In genomic region chr17:7014995-7015586, GRCh38 we compare ENCODE assay signal across 8 cellular contexts. TPM values are rescaled to one million over a fixed set of nuclear protein-coding genes. Genes with fewer than 3 reads are reported as not detected.
DNase-seq lines count a peak whose midpoint lies in the region; ATAC-seq, FAIRE-seq and TF ChIP-seq lines count a peak whose summit lies in the region.

No MANE protein-coding gene starts in this region.

- BruUV-seq in HepG2 (replicated peaks; lab: Mats Ljungman, UMichigan) = no TSS peak

- H3K4me3 ChIP-seq in astrocyte (ENCODE audit: insufficient read depth, low read depth, low read length) = peak overlapping the region; percentile 70
- H3K4me3 ChIP-seq in HepG2 (replicated peaks in 1 of 3; ENCODE audit: insufficient read depth in 1 of 3, low read depth in 2 of 3, low read length in 3 of 3) = peak overlapping the region; percentile 63 to 84 (median 83); a peak in 5 of 6 replicates

- no peak for TF ChIP-seq EP300 in HepG2 (IDR thresholded peaks at IDR 0.05; ENCODE audit: low read depth in 2 of 2, low read length in 2 of 2)
- TF ChIP-seq EP300 in HepG2 (CRISPR knock-in tag; IDR thresholded peaks at IDR 0.05; ENCODE audit: borderline replicate concordance) = no peak

- H2AFZ ChIP-seq in astrocyte (ENCODE audit: low read depth, low read length) = peak overlapping the region; percentile 72
- no peak overlapping the region for H2AFZ ChIP-seq in HepG2 (ENCODE audit: low read length)

- in situ Hi-C loops in HepG2 (cut with HindIII; ENCODE audit: extremely low pct_ligation_motif_present, low pct_unique_long_range_greater_than_20kb) = loop anchor here (10.0 kb wide), 1 partner anchor 350 kb away; no protein-coding TSS in a partner anchor

- H3K4me2 ChIP-seq in astrocyte (ENCODE audit: low read length) = peak overlapping the region; percentile 89
- peak overlapping the region; percentile 95 for H3K4me2 ChIP-seq in HepG2 (ENCODE audit: low read depth, low read length)

- peak; percentile 61 for DNase-seq in astrocyte (ENCODE audit: low read depth)
- DNase-seq in HepG2 (ENCODE audit: low spot score) = no peak
- peak; percentile 62 for DNase-seq in stimulated activated CD8-positive, alpha-beta memory T cell treated with anti-CD3 and anti-CD28 coated beads, Interleukin-12 subunit alpha, Interleukin-12 subunit beta, amount 100 ng/mL, for 24 hours (ENCODE audit: extremely low read depth)
- no peak for DNase-seq in NCI-H1048 (lab: John Stamatoyannopoulos, UW)
- DNase-seq in NCI-H2171 (lab: John Stamatoyannopoulos, UW) = no peak

- peak overlapping the region; percentile 90 for H3K27ac Mint-ChIP-seq in T-helper 1 cell treated with Interleukin-12 subunit alpha and Interleukin-12 subunit beta and Interleukin-4 antibody, amounts not matched to agents 30 μg/mL and 1 μg/mL, for 36 hours
- peak overlapping the region; percentile 96 for H3K27ac Mint-ChIP-seq in astrocyte (ENCODE audit: unreplicated experiment)

- H3K27me3 Mint-ChIP-seq in T-helper 1 cell treated with Interleukin-12 subunit alpha and Interleukin-12 subunit beta and Interleukin-4 antibody, amounts not matched to agents 30 μg/mL and 1 μg/mL, for 36 hours (ENCODE audit: low read depth) = no peaks in the 10 kb centered on the region
- no peaks in the 10 kb centered on the region for H3K27me3 Mint-ChIP-seq in astrocyte (ENCODE audit: low read depth, unreplicated experiment)

- H3K4me1 Mint-ChIP-seq in T-helper 1 cell treated with Interleukin-12 subunit alpha and Interleukin-12 subunit beta and Interleukin-4 antibody, amounts not matched to agents 30 μg/mL and 1 μg/mL, for 36 hours (ENCODE audit: low read depth) = peaks cover 55% of the 10 kb centered on the region
- H3K4me1 Mint-ChIP-seq in astrocyte (ENCODE audit: low read depth, unreplicated experiment) = peaks cover 33% of the 10 kb centered on the region

- H3K36me3 Mint-ChIP-seq in T-helper 1 cell treated with Interleukin-12 subunit alpha and Interleukin-12 subunit beta and Interleukin-4 antibody, amounts not matched to agents 30 μg/mL and 1 μg/mL, for 36 hours (ENCODE audit: low read depth) = peaks cover 35% of the 10 kb centered on the region
- peaks cover 4% of the 10 kb centered on the region for H3K36me3 Mint-ChIP-seq in astrocyte (ENCODE audit: low read depth, unreplicated experiment)

- 18% methylated on average over 15 of the region's 40 CpGs for whole genome bisulfite sequencing in HepG2 (ENCODE audit: low lambda C conversion rate)

- H3K9ac ChIP-seq in astrocyte (ENCODE audit: low read length) (peak overlapping the region; percentile 94), HepG2 (ENCODE audit: insufficient read depth, low read depth, low read length) (peak overlapping the region; percentile 98)

- H3K9me3 ChIP-seq in astrocyte (ENCODE audit: insufficient read depth, low read depth, low read length) (no peaks in the 10 kb centered on the region), HepG2 (ENCODE audit: low read length) (no peaks in the 10 kb centered on the region)

- peak overlapping the region; percentile 76 for H3K4me3 Mint-ChIP-seq in T-helper 1 cell treated with Interleukin-12 subunit alpha and Interleukin-12 subunit beta and Interleukin-4 antibody, amounts not matched to agents 30 μg/mL and 1 μg/mL, for 36 hours
- peak overlapping the region; percentile 89 for H3K4me3 Mint-ChIP-seq in astrocyte (ENCODE audit: unreplicated experiment)

- no peak for TF ChIP-seq RAD21 in HepG2 (CRISPR knock-in tag; IDR thresholded peaks at IDR 0.05)

- FAIRE-seq in astrocyte (lab: Jason Lieb, UNC) (no peak), HepG2 (lab: Jason Lieb, UNC) (no peak)

- H4K20me1 ChIP-seq in astrocyte (ENCODE audit: insufficient read depth, low read length) (peaks cover 11% of the 10 kb centered on the region), HepG2 (ENCODE audit: insufficient read depth, low read length) (no peaks in the 10 kb centered on the region)

- POLR2A ChIA-PET in HepG2 (lab: Yijun Ruan, JAX) = interaction anchor here (0.8 to 2.2 kb wide), 2 partner anchors 20 to 302 kb away, joined by 6 to 7 read pairs; partner anchors contain the start of genes SLC13A5 and SLC16A13

- peaks cover 38% of the 10 kb centered on the region for H3K4me1 ChIP-seq in astrocyte (ENCODE audit: insufficient read depth, low read length)
- H3K4me1 ChIP-seq in HepG2 (ENCODE audit: insufficient read depth, low read length) = peaks cover 40% of the 10 kb centered on the region

- no peaks in the 10 kb centered on the region for H3K9me3 Mint-ChIP-seq in T-helper 1 cell treated with Interleukin-12 subunit alpha and Interleukin-12 subunit beta and Interleukin-4 antibody, amounts not matched to agents 30 μg/mL and 1 μg/mL, for 36 hours
- H3K9me3 Mint-ChIP-seq in astrocyte (ENCODE audit: unreplicated experiment) = no peaks in the 10 kb centered on the region

- intact Hi-C loops in HepG2 (cut with micrococcal nuclease; ENCODE audit: unreplicated experiment) = loop anchor here (5.0 kb wide), 1 partner anchor 363 kb away; the partner anchor contains the start of genes C17orf100 and MED31

- no peaks in the 10 kb centered on the region for H3K27me3 ChIP-seq in astrocyte (ENCODE audit: insufficient read depth, low read length)
- H3K27me3 ChIP-seq in HepG2 (ENCODE audit: control insufficient read depth in 1 of 2, insufficient read depth in 2 of 2, low read length in 2 of 2) = no peaks in the 10 kb centered on the region; a peak in 2 of 5 replicates

- ATAC-seq in GM18873 (IDR thresholded peaks at IDR 0.05; ENCODE audit: low FRiP score, unreplicated experiment) (peak; percentile 26), HG03039 (IDR thresholded peaks at IDR 0.05; ENCODE audit: unreplicated experiment) (peak; percentile 14), HepG2 (peak; percentile 1; the same call in 1 of the 3 replicates)

- peaks cover 39% of the 10 kb centered on the region for H3K79me2 ChIP-seq in astrocyte (ENCODE audit: insufficient read depth, low read length)
- H3K79me2 ChIP-seq in HepG2 (ENCODE audit: insufficient read depth, low read length) = peaks cover 38% of the 10 kb centered on the region

- H3K27ac ChIP-seq in astrocyte (ENCODE audit: low read depth, low read length) (peak overlapping the region; percentile 99), HepG2 (ENCODE audit: extremely low read length, insufficient read depth, low read length) (peak overlapping the region; percentile 98)

- no peak for TF ChIP-seq CTCF in astrocyte (IDR thresholded peaks at IDR 0.05; ENCODE audit: insufficient read depth, low read depth, low read length)
- TF ChIP-seq CTCF in HepG2 (CRISPR knock-in tag; IDR thresholded peaks at IDR 0.05) = no peak

- CTCF ChIA-PET in HepG2 (lab: Yijun Ruan, JAX; ENCODE audit: low intra/inter-chr PET ratio, low total read pairs) = no interaction called here

- H3K36me3 ChIP-seq in astrocyte (ENCODE audit: insufficient read depth, low read length) (no peaks in the 10 kb centered on the region), HepG2 (replicated peaks in 1 of 2; ENCODE audit: control insufficient read depth in 1 of 2, insufficient read depth in 2 of 2, low read length in 2 of 2) (no peaks in the 10 kb centered on the region; a peak in 1 of 5 replicates)

- TF ChIP-seq POLR2A in HepG2 (IDR thresholded peaks at IDR 0.05; ENCODE audit: insufficient read depth in 1 of 2, low read depth in 2 of 2, low read length in 2 of 2) = 0 out of 4 replicates have a peak, but pooled peaks of 1 of the 2 experiments have one; percentile 10

RNA-seq across cellular contexts. Expression of gene RNASEK, which starts 2.7 kb away (rescaled TPM):
- 245 and 259 TPM in 2 replicates for total RNA-seq in astrocyte
- total RNA-seq in HepG2 (2016; rRNA removed; fragmentation: Illumina TruSeq; extraction: Trizol) = 41.5 and 57.2 TPM in 2 replicates
- 41.7 and 49.8 TPM in 2 replicates for total RNA-seq in HepG2 (2016; cell fraction: cytosol; rRNA removed; fragmentation: Illumina TruSeq; extraction: Trizol; ENCODE audit: low read depth)
- total RNA-seq in HepG2 (2016; cell fraction: insoluble cytoplasmic fraction; rRNA removed; fragmentation: Illumina TruSeq; extraction: Trizol) = 33.3 and 56.0 TPM in 2 replicates
- total RNA-seq in HepG2 (2016; cell fraction: membrane; rRNA removed; fragmentation: Illumina TruSeq; extraction: Trizol) = 52.1 and 66.6 TPM in 2 replicates
- total RNA-seq in HepG2 (2016; cell fraction: nucleus; rRNA removed; fragmentation: Illumina TruSeq; extraction: Trizol) = 29.6 and 42.0 TPM in 2 replicates
- 113 and 121 TPM in 2 replicates for polyA plus RNA-seq in HepG2 (2011; rRNA removed)
- polyA plus RNA-seq in HepG2 (2011; cell fraction: cytosol; rRNA removed) = 136 and 149 TPM in 2 replicates
- polyA plus RNA-seq in HepG2 (2011; cell fraction: nucleus; rRNA removed) = 49.9 and 54.4 TPM in 2 replicates
- 189 and 246 TPM in 2 replicates for polyA plus RNA-seq in HepG2 (2012)
- 191 and 227 TPM in 2 replicates for polyA plus RNA-seq in HepG2 (2016; cell fraction: cytosol; fragmentation: Illumina TruSeq; extraction: Trizol; ENCODE audit: low read depth)
- polyA plus RNA-seq in HepG2 (2016; cell fraction: insoluble cytoplasmic fraction; fragmentation: Illumina TruSeq; extraction: Trizol; ENCODE audit: low read depth) = 118 and 137 TPM in 2 replicates
- polyA plus RNA-seq in HepG2 (2016; cell fraction: membrane; fragmentation: Illumina TruSeq; extraction: Trizol; ENCODE audit: low read depth) = 209 and 217 TPM in 2 replicates
- polyA plus RNA-seq in HepG2 (2016; cell fraction: nucleus; fragmentation: Illumina TruSeq; extraction: Trizol; ENCODE audit: insufficient read depth, low read depth) = 191 and 216 TPM in 2 replicates
- polyA minus RNA-seq in HepG2 (2011; rRNA and poly(A)+ RNA removed; ENCODE audit: low replicate concordance) = 81.4 and 128 TPM in 2 replicates
- polyA minus RNA-seq in HepG2 (2011; cell fraction: cytosol; rRNA and poly(A)+ RNA removed) = 63.8 and 65.2 TPM in 2 replicates
- 32.3 and 33.3 TPM in 2 replicates for polyA minus RNA-seq in HepG2 (2011; cell fraction: nucleus; rRNA and poly(A)+ RNA removed)

RNA-seq across cellular contexts. Expression of gene BCL6B, which starts 7.8 kb away (rescaled TPM):
- total RNA-seq in astrocyte = not detected in 2 replicates
- not detected in 2 replicates for total RNA-seq in HepG2 (2016; rRNA removed; fragmentation: Illumina TruSeq; extraction: Trizol)
- not detected in 2 replicates for total RNA-seq in HepG2 (2016; cell fraction: cytosol; rRNA removed; fragmentation: Illumina TruSeq; extraction: Trizol; ENCODE audit: low read depth)
- not detected in 2 replicates for total RNA-seq in HepG2 (2016; cell fraction: insoluble cytoplasmic fraction; rRNA removed; fragmentation: Illumina TruSeq; extraction: Trizol)
- not detected in 2 replicates for total RNA-seq in HepG2 (2016; cell fraction: membrane; rRNA removed; fragmentation: Illumina TruSeq; extraction: Trizol)
- not detected in 2 replicates for total RNA-seq in HepG2 (2016; cell fraction: nucleus; rRNA removed; fragmentation: Illumina TruSeq; extraction: Trizol)
- polyA plus RNA-seq in HepG2 (2011; rRNA removed) = not detected in 2 replicates
- not detected in 2 replicates for polyA plus RNA-seq in HepG2 (2011; cell fraction: cytosol; rRNA removed)
- not detected in 2 replicates for polyA plus RNA-seq in HepG2 (2011; cell fraction: nucleus; rRNA removed)
- not detected in 2 replicates for polyA plus RNA-seq in HepG2 (2012)
- not detected in 2 replicates for polyA plus RNA-seq in HepG2 (2016; cell fraction: cytosol; fragmentation: Illumina TruSeq; extraction: Trizol; ENCODE audit: low read depth)
- not detected in 2 replicates for polyA plus RNA-seq in HepG2 (2016; cell fraction: insoluble cytoplasmic fraction; fragmentation: Illumina TruSeq; extraction: Trizol; ENCODE audit: low read depth)
- not detected in 2 replicates for polyA plus RNA-seq in HepG2 (2016; cell fraction: membrane; fragmentation: Illumina TruSeq; extraction: Trizol; ENCODE audit: low read depth)
- not detected in 2 replicates for polyA plus RNA-seq in HepG2 (2016; cell fraction: nucleus; fragmentation: Illumina TruSeq; extraction: Trizol; ENCODE audit: insufficient read depth, low read depth)
- not detected in 2 replicates for polyA minus RNA-seq in HepG2 (2011; rRNA and poly(A)+ RNA removed; ENCODE audit: low replicate concordance)
- polyA minus RNA-seq in HepG2 (2011; cell fraction: cytosol; rRNA and poly(A)+ RNA removed) = not detected in 2 replicates
- not detected in 2 replicates for polyA minus RNA-seq in HepG2 (2011; cell fraction: nucleus; rRNA and poly(A)+ RNA removed)

RNA-seq across cellular contexts. Expression of gene ALOX12, which starts 19.2 kb away (rescaled TPM):
- total RNA-seq in astrocyte (not detected in 2 replicates), HepG2 (2016; rRNA removed; fragmentation: Illumina TruSeq; extraction: Trizol) (not detected in 2 replicates)
- not detected in 2 replicates for total RNA-seq in HepG2 (2016; cell fraction: cytosol; rRNA removed; fragmentation: Illumina TruSeq; extraction: Trizol; ENCODE audit: low read depth)
- not detected in 2 replicates for total RNA-seq in HepG2 (2016; cell fraction: insoluble cytoplasmic fraction; rRNA removed; fragmentation: Illumina TruSeq; extraction: Trizol)
- not detected in 2 replicates for total RNA-seq in HepG2 (2016; cell fraction: membrane; rRNA removed; fragmentation: Illumina TruSeq; extraction: Trizol)
- not detected in 2 replicates for total RNA-seq in HepG2 (2016; cell fraction: nucleus; rRNA removed; fragmentation: Illumina TruSeq; extraction: Trizol)
- not detected in 2 replicates for polyA plus RNA-seq in HepG2 (2011; rRNA removed)
- not detected in 2 replicates for polyA plus RNA-seq in HepG2 (2011; cell fraction: cytosol; rRNA removed)
- not detected in 2 replicates for polyA plus RNA-seq in HepG2 (2011; cell fraction: nucleus; rRNA removed)
- 0.60 and 0.94 TPM in 2 replicates for polyA plus RNA-seq in HepG2 (2012)
- not detected in 2 replicates for polyA plus RNA-seq in HepG2 (2016; cell fraction: cytosol; fragmentation: Illumina TruSeq; extraction: Trizol; ENCODE audit: low read depth)
- not detected in 2 replicates for polyA plus RNA-seq in HepG2 (2016; cell fraction: insoluble cytoplasmic fraction; fragmentation: Illumina TruSeq; extraction: Trizol; ENCODE audit: low read depth)
- polyA plus RNA-seq in HepG2 (2016; cell fraction: membrane; fragmentation: Illumina TruSeq; extraction: Trizol; ENCODE audit: low read depth) = not detected in 2 replicates
- polyA plus RNA-seq in HepG2 (2016; cell fraction: nucleus; fragmentation: Illumina TruSeq; extraction: Trizol; ENCODE audit: insufficient read depth, low read depth) = not detected in 2 replicates
- polyA minus RNA-seq in HepG2 (2011; rRNA and poly(A)+ RNA removed; ENCODE audit: low replicate concordance) = not detected in 2 replicates
- polyA minus RNA-seq in HepG2 (2011; cell fraction: cytosol; rRNA and poly(A)+ RNA removed) = not detected in 2 replicates
- not detected in 2 replicates for polyA minus RNA-seq in HepG2 (2011; cell fraction: nucleus; rRNA and poly(A)+ RNA removed)

RNA-seq across cellular contexts. Expression of gene SLC16A13, which starts 20.7 kb away (rescaled TPM):
- total RNA-seq in astrocyte (6.6 and 6.7 TPM in 2 replicates), HepG2 (2016; rRNA removed; fragmentation: Illumina TruSeq; extraction: Trizol) (1.9 and 3.0 TPM in 2 replicates)
- 0.51 and 0.71 TPM in 2 replicates for total RNA-seq in HepG2 (2016; cell fraction: cytosol; rRNA removed; fragmentation: Illumina TruSeq; extraction: Trizol; ENCODE audit: low read depth)
- total RNA-seq in HepG2 (2016; cell fraction: insoluble cytoplasmic fraction; rRNA removed; fragmentation: Illumina TruSeq; extraction: Trizol) = 1.8 and 3.1 TPM in 2 replicates
- 1.5 and 1.6 TPM in 2 replicates for total RNA-seq in HepG2 (2016; cell fraction: membrane; rRNA removed; fragmentation: Illumina TruSeq; extraction: Trizol)
- 5.5 and 6.1 TPM in 2 replicates for total RNA-seq in HepG2 (2016; cell fraction: nucleus; rRNA removed; fragmentation: Illumina TruSeq; extraction: Trizol)
- 2.2 and 3.4 TPM in 2 replicates for polyA plus RNA-seq in HepG2 (2011; rRNA removed)
- polyA plus RNA-seq in HepG2 (2011; cell fraction: cytosol; rRNA removed) = 2.1 and 2.2 TPM in 2 replicates
- polyA plus RNA-seq in HepG2 (2011; cell fraction: nucleus; rRNA removed) = 6.8 and 9.2 TPM in 2 replicates
- 5.4 and 8.2 TPM in 2 replicates for polyA plus RNA-seq in HepG2 (2012)
- 0.70 and 1.4 TPM in 2 replicates for polyA plus RNA-seq in HepG2 (2016; cell fraction: cytosol; fragmentation: Illumina TruSeq; extraction: Trizol; ENCODE audit: low read depth)
- polyA plus RNA-seq in HepG2 (2016; cell fraction: insoluble cytoplasmic fraction; fragmentation: Illumina TruSeq; extraction: Trizol; ENCODE audit: low read depth) = 5.9 and 6.3 TPM in 2 replicates
- polyA plus RNA-seq in HepG2 (2016; cell fraction: membrane; fragmentation: Illumina TruSeq; extraction: Trizol; ENCODE audit: low read depth) = 1.7 TPM in 2 replicates
- 15.2 and 15.6 TPM in 2 replicates for polyA plus RNA-seq in HepG2 (2016; cell fraction: nucleus; fragmentation: Illumina TruSeq; extraction: Trizol; ENCODE audit: insufficient read depth, low read depth)
- polyA minus RNA-seq in HepG2 (2011; rRNA and poly(A)+ RNA removed; ENCODE audit: low replicate concordance) = 4.8 and 7.6 TPM in 2 replicates
- 2.9 and 4.4 TPM in 2 replicates for polyA minus RNA-seq in HepG2 (2011; cell fraction: cytosol; rRNA and poly(A)+ RNA removed)
- 3.1 and 5.2 TPM in 2 replicates for polyA minus RNA-seq in HepG2 (2011; cell fraction: nucleus; rRNA and poly(A)+ RNA removed)

RNA-seq across cellular contexts. Expression of gene SLC16A11, which starts 28.8 kb away (rescaled TPM):
- total RNA-seq in astrocyte = not detected in 2 replicates
- not detected in 2 replicates for total RNA-seq in HepG2 (2016; rRNA removed; fragmentation: Illumina TruSeq; extraction: Trizol)
- total RNA-seq in HepG2 (2016; cell fraction: cytosol; rRNA removed; fragmentation: Illumina TruSeq; extraction: Trizol; ENCODE audit: low read depth) = not detected in 2 replicates
- total RNA-seq in HepG2 (2016; cell fraction: insoluble cytoplasmic fraction; rRNA removed; fragmentation: Illumina TruSeq; extraction: Trizol) = not detected in 2 replicates
- not detected in 2 replicates for total RNA-seq in HepG2 (2016; cell fraction: membrane; rRNA removed; fragmentation: Illumina TruSeq; extraction: Trizol)
- not detected in 2 replicates for total RNA-seq in HepG2 (2016; cell fraction: nucleus; rRNA removed; fragmentation: Illumina TruSeq; extraction: Trizol)
- not detected in 2 replicates for polyA plus RNA-seq in HepG2 (2011; rRNA removed)
- not detected in 2 replicates for polyA plus RNA-seq in HepG2 (2011; cell fraction: cytosol; rRNA removed)
- not detected in 2 replicates for polyA plus RNA-seq in HepG2 (2011; cell fraction: nucleus; rRNA removed)
- 0.27 and 0.29 TPM in 2 replicates for polyA plus RNA-seq in HepG2 (2012)
- polyA plus RNA-seq in HepG2 (2016; cell fraction: cytosol; fragmentation: Illumina TruSeq; extraction: Trizol; ENCODE audit: low read depth) = not detected in 2 replicates
- polyA plus RNA-seq in HepG2 (2016; cell fraction: insoluble cytoplasmic fraction; fragmentation: Illumina TruSeq; extraction: Trizol; ENCODE audit: low read depth) = not detected in 2 replicates
- not detected in 2 replicates for polyA plus RNA-seq in HepG2 (2016; cell fraction: membrane; fragmentation: Illumina TruSeq; extraction: Trizol; ENCODE audit: low read depth)
- polyA plus RNA-seq in HepG2 (2016; cell fraction: nucleus; fragmentation: Illumina TruSeq; extraction: Trizol; ENCODE audit: insufficient read depth, low read depth) = not detected in 2 replicates
- polyA minus RNA-seq in HepG2 (2011; rRNA and poly(A)+ RNA removed; ENCODE audit: low replicate concordance) = not detected in 2 replicates
- polyA minus RNA-seq in HepG2 (2011; cell fraction: cytosol; rRNA and poly(A)+ RNA removed) = not detected in 2 replicates
- not detected in 2 replicates for polyA minus RNA-seq in HepG2 (2011; cell fraction: nucleus; rRNA and poly(A)+ RNA removed)

Comparison
In these comparisons a context has a peak if more than half of its experiments do, and no peak if none do; other contexts are left out.
1. DNase-seq: peak in astrocyte (single experiment) and stimulated activated CD8-positive, alpha-beta memory T cell treated with anti-CD3 and anti-CD28 coated beads, Interleukin-12 subunit alpha, Interleukin-12 subunit beta, amount 100 ng/mL, for 24 hours (single experiment); none in HepG2 (single experiment), NCI-H1048 (single experiment) and NCI-H2171 (single experiment).
2. Peak in every context shown above with its lines, with median percentiles within 50 percentile points of each other: ATAC-seq.